ENCODE assay signal across 8 cellular contexts in genomic region chr13:98143601-98144500, GRCh38. TPM values are rescaled to one million over a fixed set of nuclear protein-coding genes. Genes with fewer than 3 reads are reported as not detected.
A peak's percentile ranks its signal among the peaks of the same experiment; 100 is the strongest.
DNase-seq lines count a peak whose midpoint lies in the region; ATAC-seq, FAIRE-seq and TF ChIP-seq lines count a peak whose summit lies in the region.

No MANE protein-coding gene starts in this region.

- ATAC-seq in A549 (peak; percentile 10 to 35; a peak in 4 of 6 replicates), GM18498 (IDR thresholded peaks at IDR 0.05; ENCODE audit: unreplicated experiment) (peak; percentile 14)

- H3K27ac ChIP-seq in A549 (peak overlapping the region; percentile 86 to 91), breast epithelium (peak overlapping the region; percentile 76 to 91), testis (peak overlapping the region in 1 of 2 donors; percentile 74)

- no peak for TF ChIP-seq RAD21 in A549 (conservative IDR thresholded peaks at IDR 0.05 in 1 of 2, IDR thresholded peaks at IDR 0.05 in 1 of 2)

- FAIRE-seq in A549 (lab: Jason Lieb, UNC) = no peak

- TF ChIP-seq CTCF in A549 (IDR thresholded peaks at IDR 0.05) = no peak
- TF ChIP-seq CTCF in breast epithelium (IDR thresholded peaks at IDR 0.05) = no peak
- TF ChIP-seq CTCF in testis (IDR thresholded peaks at IDR 0.05) = no peak

- intact Hi-C loops in breast epithelium (cut with DNase I; ENCODE audit: low total_unique reads) (no loop called here), testis (cut with DNase I; ENCODE audit: low total_unique reads) (no loop called here)

- CTCF ChIA-PET in A549 (lab: Yijun Ruan, JAX) = interaction anchor here (0.5 to 1.1 kb wide), 3 partner anchors 34 to 287 kb away, joined by 3 to 6 read pairs (median 3); no protein-coding TSS in a partner anchor

- TF ChIP-seq POLR2A in A549 (IDR thresholded peaks at IDR 0.05; ENCODE audit: low read length) = no peak
- no peak for TF ChIP-seq POLR2A in breast epithelium (IDR thresholded peaks at IDR 0.05)
- TF ChIP-seq POLR2A in testis (IDR thresholded peaks at IDR 0.05) = no peak

- POLR2A ChIA-PET in A549 (lab: Yijun Ruan, JAX) = no interaction called here

- peaks cover 18% of the 10 kb centered on the region; the same call in 2 of the 3 replicates for H3K4me1 ChIP-seq in A549
- no peaks in the 10 kb centered on the region for H3K4me1 ChIP-seq in breast epithelium
- peaks cover 15% of the 10 kb centered on the region for H3K4me1 ChIP-seq in testis

- H3K4me3 ChIP-seq in A549 = peak overlapping the region; percentile 96
- peak overlapping the region; percentile 73 to 85 (median 82) for H3K4me3 ChIP-seq in breast epithelium
- H3K4me3 ChIP-seq in testis = peak overlapping the region; percentile 66 to 77

- H3K4me2 ChIP-seq in A549 = peak overlapping the region; percentile 81

- H3K27me3 ChIP-seq in breast epithelium (no peaks in the 10 kb centered on the region), testis (no peaks in the 10 kb centered on the region)

- WGBS in A549 (ENCODE audit: missing lambda C conversion rate) = 16% methylated on average over 35 of the region's 76 CpGs
- WGBS in testis, 2 donors = 0 to 1% methylated on average over 35 to 54 of the region's 76 CpGs

- TF ChIP-seq EP300 in A549 (IDR thresholded peaks at IDR 0.05) = no peak

- no peaks in the 10 kb centered on the region for H3K9me3 ChIP-seq in A549
- no peaks in the 10 kb centered on the region for H3K9me3 ChIP-seq in breast epithelium
- no peaks in the 10 kb centered on the region for H3K9me3 ChIP-seq in testis

- no peaks in the 10 kb centered on the region for H3K36me3 ChIP-seq in breast epithelium
- no peaks in the 10 kb centered on the region for H3K36me3 ChIP-seq in testis (ENCODE audit: low read depth, missing control alignments)

- DNase-seq in A549 (ENCODE audit: low read depth in 1 of 2, low spot score in 1 of 2) (peak in 1 of 2 experiments; percentile 9), M059J (ENCODE audit: low read depth) (peak; percentile 51), breast epithelium (ENCODE audit: low spot score in 2 of 2) (no peak), kidney tubule cell (ENCODE audit: low spot score) (peak; percentile 38), testis (peak; percentile 64), foreskin melanocyte (no peak)
- no peak for DNase-seq in stimulated activated naive CD4-positive, alpha-beta T cell (lab: John Stamatoyannopoulos, UW)

TF ChIP-seq in A549, 52 proteins besides CTCF, POLR2A, EP300 and RAD21:
- TF ChIP-seq ZFP36 (IDR thresholded peaks at IDR 0.05; ENCODE audit: borderline replicate concordance, partially characterized antibody) (no peak), HES2 (IDR thresholded peaks at IDR 0.05) (no peak), PHF8 (IDR thresholded peaks at IDR 0.05; ENCODE audit: borderline replicate concordance, low read depth) (no peak), GATA3 (IDR thresholded peaks at IDR 0.05; ENCODE audit: borderline replicate concordance) (no peak), ZSCAN20 (CRISPR knock-in tag; IDR thresholded peaks at IDR 0.05) (no peak), ATOH8 (CRISPR knock-in tag; IDR thresholded peaks at IDR 0.05; ENCODE audit: low read depth) (no peak), USF2 (IDR thresholded peaks at IDR 0.05) (no peak), HOXB5 (CRISPR knock-in tag; IDR thresholded peaks at IDR 0.05) (no peak), CHD2 (IDR thresholded peaks at IDR 0.05; ENCODE audit: low read length, partially characterized antibody) (no peak), PBX3 (IDR thresholded peaks at IDR 0.05) (no peak), EHF (CRISPR knock-in tag; IDR thresholded peaks at IDR 0.05) (no peak), KDM1A (IDR thresholded peaks at IDR 0.05; ENCODE audit: low read depth) (no peak)

RNA-seq across cellular contexts. Expression of gene FARP1, which starts 1.0 kb away (rescaled TPM):
- polyA plus RNA-seq in A549 (2011; rRNA removed) = 13.0 and 15.5 TPM in 2 replicates
- polyA plus RNA-seq in A549 (2012; cell fraction: cytosol; rRNA removed) = 4.5 and 5.2 TPM in 2 replicates
- 10.7 and 14.4 TPM in 2 replicates for polyA plus RNA-seq in A549 (2012; cell fraction: nucleus; rRNA removed)
- 9.4 to 12.0 TPM (median 10.0 TPM) in 3 replicates for polyA plus RNA-seq in A549 (2017; fragmentation: RNase III; extraction: RNeasy Plus Mini Kit Qiagen cat#74134 plus additional on column Dnase treatment)
- polyA minus RNA-seq in A549 (2011; rRNA and poly(A)+ RNA removed) = 21.5 and 24.4 TPM in 2 replicates
- total RNA-seq in M059J (2014; rRNA removed; shearing (Covaris generic)) = 13.0 and 13.3 TPM in 2 replicates
- 10 to 100 TPM; 29.8 to 97.3 (median 80.1) TPM for total RNA-seq in breast epithelium
- 10 to 100 TPM; 54.0 to 69.1 TPM for total RNA-seq in testis
- polyA plus RNA-seq in testis (ENCODE audit: insufficient read depth, low read depth, low replicate concordance) = 130 TPM

RNA-seq across cellular contexts. Expression of gene RNF113B, which starts 33.2 kb away (rescaled TPM):
- not detected in 2 replicates for polyA plus RNA-seq in A549 (2011; rRNA removed)
- not detected in 2 replicates for polyA plus RNA-seq in A549 (2012; cell fraction: cytosol; rRNA removed)
- polyA plus RNA-seq in A549 (2012; cell fraction: nucleus; rRNA removed) = not detected in 2 replicates
- polyA plus RNA-seq in A549 (2017; fragmentation: RNase III; extraction: RNeasy Plus Mini Kit Qiagen cat#74134 plus additional on column Dnase treatment) = not detected in 3 replicates
- not detected in 2 replicates for polyA minus RNA-seq in A549 (2011; rRNA and poly(A)+ RNA removed)
- not detected in 2 replicates for total RNA-seq in M059J (2014; rRNA removed; shearing (Covaris generic))
- total RNA-seq in breast epithelium = not detected
- total RNA-seq in testis = 10 to 100 TPM; 33.6 to 41.5 TPM
- polyA plus RNA-seq in testis (ENCODE audit: insufficient read depth, low read depth, low replicate concordance) = 117 TPM

Comparison
In these comparisons a context has a peak if more than half of its experiments do, and no peak if none do; other contexts are left out.
1. DNase-seq: peak in M059J (single experiment), kidney tubule cell (single experiment) and testis (single experiment); none in breast epithelium (0 of 2), stimulated activated naive CD4-positive, alpha-beta T cell (0 of 6) and foreskin melanocyte (single experiment).
2. RNA of gene RNF113B, which starts 33.2 kb away (total RNA-seq): 33.6 to 41.5 TPM in testis; not detected in M059J and not detected in breast epithelium; every median in the first group is over 10 times any median in the second.
3. Peak in every context shown above with its lines, with median percentiles within 50 percentile points of each other: H3K4me3 ChIP-seq.